11 cellular contexts compared by ENCODE assay signal in genomic region chr5:74895906-74896305, GRCh38. TPM values are rescaled to one million over a fixed set of nuclear protein-coding genes. Genes with fewer than 3 reads are reported as not detected.
DNase-seq lines count a peak whose midpoint lies in the region; ATAC-seq, FAIRE-seq and TF ChIP-seq lines count a peak whose summit lies in the region.
"Had no signal": no experiment of that assay in that cellular context is flagged by ENCODE, and none has a peak within 500 bp of the region (broad histone marks: within the 10 kb centered on the region; RNA-seq: fewer than 3 reads in every experiment).

No MANE protein-coding gene starts in this region.

- H3K27ac ChIP-seq in small intestine (ENCODE audit: low read depth in 1 of 2, low read length in 1 of 2) = no peak overlapping the region

- DNase-seq in H54 (ENCODE audit: insufficient read length, low spot score) = no peak
- DNase-seq in amygdala (lab: John Stamatoyannopoulos, UW) = peak in 41 of 56 donors; percentile 6 to 94 (median 46)
- peak; percentile 84 for DNase-seq in left ventricle myocardium superior
- DNase-seq in small intestine = peak; percentile 38
- no peak for DNase-seq in OCI-M2 (lab: John Stamatoyannopoulos, UW; ENCODE audit: unreplicated experiment)
- no peak for DNase-seq in NCI-H1092 treated with DMSO at 0.1 percent for 48 hours (lab: John Stamatoyannopoulos, UW)
- DNase-seq in NCI-H187 treated with DMSO at 0.1 percent for 48 hours (lab: John Stamatoyannopoulos, UW) = no peak
- no peak for DNase-seq in stimulated activated CD4-positive, alpha-beta T cell treated with anti-CD3 and anti-CD28 coated beads, Interleukin-15, amount 100 ng/mL, for 24 hours
- DNase-seq: activated CD4-positive, alpha-beta memory T cell treated with anti-CD3 and anti-CD28 coated beads, Interleukin-2, amount 10 ng/mL, durations not matched to agents 7 days and 5 days; NCI-H345 had no signal

- no peaks in the 10 kb centered on the region for H3K9me3 ChIP-seq in small intestine (ENCODE audit: control insufficient read depth, low read depth)

- no peaks in the 10 kb centered on the region for H3K36me3 ChIP-seq in small intestine (ENCODE audit: control insufficient read depth in 2 of 2, insufficient read depth in 2 of 2, low read length in 2 of 2)

- H3K27me3 ChIP-seq in small intestine (ENCODE audit: control insufficient read depth in 2 of 2, insufficient read depth in 2 of 2, low read length in 2 of 2) = no peaks in the 10 kb centered on the region

- TF ChIP-seq POLR2A in H54 (IDR thresholded peaks at IDR 0.05; ENCODE audit: low read depth, low read length) = no peak

- H3K4me1 ChIP-seq in small intestine (ENCODE audit: control insufficient read depth in 2 of 2, insufficient read depth in 1 of 2, low read depth in 1 of 2, low read length in 1 of 2) = no peaks in the 10 kb centered on the region

- peak; percentile 100 for ATAC-seq in left ventricle myocardium superior
- ATAC-seq: GM12878 had no signal

- intact Hi-C loops in left ventricle myocardium superior (cut with micrococcal nuclease) = loop anchor here (10.0 kb wide), 1 partner anchor 201 kb away; no protein-coding TSS in a partner anchor

- no peak overlapping the region for H3K4me3 ChIP-seq in small intestine (ENCODE audit: low read depth in 1 of 2, low read length in 2 of 2)
- H3K4me3 ChIP-seq: GM12878 had no signal

- 17 to 51% (median 31%) methylated on average over 5 of the region's 5 CpGs for WGBS in small intestine, 3 donors

- FAIRE-seq in H54 (lab: Jason Lieb, UNC) (peak; percentile 11), small intestine (lab: Jason Lieb, UNC) (no peak)
- FAIRE-seq: GM12878 had no signal

RNA-seq across cellular contexts. Expression of gene FAM169A, which starts 29.7 kb away (rescaled TPM):
- total RNA-seq in left ventricle myocardium superior = 3.6 TPM
- polyA plus RNA-seq in small intestine = under 1 TPM in 1 of 3 donors, not detected in 2; 0.73 TPM

Comparison
In these comparisons a context has a peak if more than half of its experiments do, and no peak if none do; other contexts are left out.
1. DNase-seq: peak in amygdala (41 of 56), left ventricle myocardium superior (single experiment) and small intestine (single experiment); none in H54 (single experiment), OCI-M2 (single experiment), NCI-H1092 treated with DMSO at 0.1 percent for 48 hours (single experiment), NCI-H187 treated with DMSO at 0.1 percent for 48 hours (single experiment) and stimulated activated CD4-positive, alpha-beta T cell treated with anti-CD3 and anti-CD28 coated beads, Interleukin-15, amount 100 ng/mL, for 24 hours (single experiment).